Comparison of ENCODE assay signal across 23 cellular contexts in the genomic region with DNA sequence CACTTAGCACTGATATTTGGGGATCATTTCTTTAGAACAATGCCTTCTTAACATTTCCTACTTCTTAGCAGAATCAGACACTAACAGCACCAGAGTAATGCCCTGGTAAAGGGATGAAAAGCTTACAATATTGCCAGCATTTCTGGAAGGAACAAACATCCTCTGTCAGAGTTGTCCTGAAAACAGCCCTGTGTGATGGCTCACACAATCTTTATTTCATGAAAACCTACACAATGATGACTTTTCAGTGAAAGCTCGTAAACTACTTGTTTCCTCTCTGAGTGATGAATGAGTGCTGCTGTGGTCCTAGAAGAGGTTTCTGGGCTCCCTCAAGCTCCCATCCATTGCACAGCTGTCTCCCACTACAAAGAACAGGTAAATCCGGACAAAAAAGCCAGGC. TPM values are rescaled to one million over a fixed set of nuclear protein-coding genes. Genes with fewer than 3 reads are reported as not detected.
A peak's percentile ranks its signal among the peaks of the same experiment; 100 is the strongest.
DNase-seq lines count a peak whose midpoint lies in the region; ATAC-seq, FAIRE-seq and TF ChIP-seq lines count a peak whose summit lies in the region.
"Had no signal": no experiment of that assay in that cellular context is flagged by ENCODE, and none has a peak within 500 bp of the region (broad histone marks: within the 10 kb centered on the region; RNA-seq: fewer than 3 reads in every experiment).

No MANE protein-coding gene starts in this region.

- TF ChIP-seq EP300 in H1 (IDR thresholded peaks at IDR 0.05; ENCODE audit: borderline replicate concordance in 1 of 2, low read depth in 2 of 2, low read length in 2 of 2) (no peak), suprapubic skin (IDR thresholded peaks at IDR 0.05) (no peak)

- CTCF ChIA-PET in H1 (lab: Charles Lee; ENCODE audit: partially characterized antibody): interaction anchor here (0.7 kb wide), 1 partner anchor 14 kb away, joined by 3 read pairs; no protein-coding TSS in a partner anchor

- H3K4me1 Mint-ChIP-seq in nephron progenitor cell (peaks cover 55% of the 10 kb centered on the region), T-helper 17 cell (no peaks in the 10 kb centered on the region)
- H3K4me1 Mint-ChIP-seq: CD4-positive, alpha-beta memory T cell had no signal

- TF ChIP-seq CTCF in Loucy (conservative IDR thresholded peaks at IDR 0.05; ENCODE audit: low read length) (no peak), H1 (IDR thresholded peaks at IDR 0.05; ENCODE audit: control extremely low read depth in 1 of 3, insufficient read depth in 1 of 3, low read depth in 1 of 3, low read length in 3 of 3) (no peak), nephron progenitor cell (IDR thresholded peaks at IDR 0.05) (no peak), suprapubic skin (IDR thresholded peaks at IDR 0.05) (no peak)

- no peaks in the 10 kb centered on the region for H3F3A ChIP-seq in Loucy (ENCODE audit: low read depth)

- H4K8ac ChIP-seq in H1 (ENCODE audit: extremely low read depth, insufficient read depth, low read length): no peak overlapping the region

- ATAC-seq in GM18858 (IDR thresholded peaks at IDR 0.05; ENCODE audit: unreplicated experiment): no peak
- no peak for ATAC-seq in GM18505 (IDR thresholded peaks at IDR 0.05; ENCODE audit: unreplicated experiment)
- no peak for ATAC-seq in T-helper 17 cell
- ATAC-seq: Panc1 had no signal

- H3K27me3 ChIP-seq in Loucy (ENCODE audit: insufficient read depth, low read length, poor library complexity, severe bottlenecking): no peaks in the 10 kb centered on the region
- no peaks in the 10 kb centered on the region for H3K27me3 ChIP-seq in H1 (replicated peaks in 1 of 4; ENCODE audit: control insufficient read depth in 3 of 4, extremely low read depth in 1 of 4, insufficient read depth in 3 of 4, low read length in 3 of 4)
- no peaks in the 10 kb centered on the region for H3K27me3 ChIP-seq in suprapubic skin

- no peak for DNase-seq in H1 (ENCODE audit: low read depth in 1 of 2, low spot score in 2 of 2)
- no peak for DNase-seq in nephron progenitor cell
- no peak for DNase-seq in T-helper 17 cell
- no peak for DNase-seq in suprapubic skin (ENCODE audit: low spot score in 2 of 2)
- DNase-seq: Caco-2; CD4-positive, alpha-beta memory T cell; DMS79 treated with DMSO at 0.1 percent for 48 hours; GF-D8; GM23248; HCEC 1CT; KBM-7; MM.1S; NCI-H2029; NCI-H446 treated with DMSO at 0.1 percent for 48 hours; NCI-H526 treated with DMSO at 0.1 percent for 48 hours; SHP77 treated with DMSO at 0.1 percent for 48 hours had no signal

- no peak overlapping the region for H3K4me3 Mint-ChIP-seq in nephron progenitor cell
- no peak overlapping the region for H3K4me3 Mint-ChIP-seq in T-helper 17 cell
- H3K4me3 Mint-ChIP-seq: CD4-positive, alpha-beta memory T cell had no signal

- no peak overlapping the region for H4K91ac ChIP-seq in H1 (replicated peaks; ENCODE audit: insufficient read length, low read length)

- H4K5ac ChIP-seq in H1 (ENCODE audit: insufficient read length, low read depth, low read length): no peak overlapping the region

- no peak overlapping the region for H2BK20ac ChIP-seq in H1 (ENCODE audit: low read length)

- H3K4ac ChIP-seq in H1 (replicated peaks; ENCODE audit: insufficient read length, low read depth, low read length): no peak overlapping the region

- no peaks in the 10 kb centered on the region for H3K23me2 ChIP-seq in H1 (ENCODE audit: low read depth, low read length)

- H3K27me3 Mint-ChIP-seq in nephron progenitor cell (ENCODE audit: low read depth, poor library complexity): peaks cover 4% of the 10 kb centered on the region
- H3K27me3 Mint-ChIP-seq in T-helper 17 cell: peaks cover 6% of the 10 kb centered on the region
- H3K27me3 Mint-ChIP-seq: CD4-positive, alpha-beta memory T cell had no signal

- no peak overlapping the region for H3K18ac ChIP-seq in H1 (ENCODE audit: extremely low read depth, low read length)

- POLR2A ChIA-PET in H1 (lab: Charles Lee; ENCODE audit: partially characterized antibody): interaction anchor here (1.3 kb wide), 1 partner anchor 9 kb away, joined by 3 read pairs; no protein-coding TSS in a partner anchor

- no peaks in the 10 kb centered on the region for H3K9me2 ChIP-seq in Loucy (replicated peaks; ENCODE audit: low read depth, low read length)

- H3K9me3 ChIP-seq in Loucy (ENCODE audit: insufficient read depth, low read depth, low read length): no peaks in the 10 kb centered on the region
- no peaks in the 10 kb centered on the region for H3K9me3 ChIP-seq in H1 (ENCODE audit: insufficient read depth in 2 of 2, low read depth in 1 of 2, low read length in 1 of 2)
- no peaks in the 10 kb centered on the region for H3K9me3 ChIP-seq in T-helper 17 cell (ENCODE audit: control insufficient read depth, low read length, poor library complexity, severe bottlenecking)
- H3K9me3 ChIP-seq in suprapubic skin: no peaks in the 10 kb centered on the region
- H3K9me3 ChIP-seq: Caco-2 had no signal

- H3K4me1 ChIP-seq in Loucy (ENCODE audit: insufficient read depth, low read length, poor library complexity, severe bottlenecking) (peaks cover 42% of the 10 kb centered on the region), H1 (replicated peaks in 1 of 4; ENCODE audit: control insufficient read depth in 3 of 4, insufficient read depth in 4 of 4, low read length in 3 of 4) (peaks cover 0 to 10% (median 4%) of the 10 kb centered on the region in 4 experiments; a peak in 3 of 7 replicates), suprapubic skin (no peaks in the 10 kb centered on the region)
- H3K4me1 ChIP-seq: Caco-2 had no signal

- no peak overlapping the region for H2AK5ac ChIP-seq in H1 (ENCODE audit: low read depth, low read length)

- no peak for TF ChIP-seq POLR2A in H1 (IDR thresholded peaks at IDR 0.05; ENCODE audit: control extremely low read depth in 1 of 2, low read depth in 2 of 2, low read length in 2 of 2)
- TF ChIP-seq POLR2A in GM18505 (IDR thresholded peaks at IDR 0.05; ENCODE audit: borderline replicate concordance, extremely low read depth, insufficient read depth, insufficient read length): no peak
- no peak for TF ChIP-seq POLR2A in suprapubic skin (IDR thresholded peaks at IDR 0.05)

- no peak overlapping the region for H3K27ac ChIP-seq in H1 (ENCODE audit: low read depth, low read length)
- H3K27ac ChIP-seq in suprapubic skin: no peak overlapping the region
- H3K27ac ChIP-seq: GM23248, SK-N-MC had no signal

- H3K79me1 ChIP-seq in H1 (ENCODE audit: low read depth, low read length): no peaks in the 10 kb centered on the region

- H3K36me3 ChIP-seq in Loucy (ENCODE audit: insufficient read depth, low read length) (no peaks in the 10 kb centered on the region), H1 (ENCODE audit: control insufficient read depth in 2 of 4, insufficient read depth in 4 of 4, low read length in 3 of 4) (0 out of 8 replicates have a peak, but pooled peaks cover 0 to 3% (median 0%) of the 10 kb centered on the region in 4 experiments), suprapubic skin (no peaks in the 10 kb centered on the region)

- H3K4me3 ChIP-seq in Loucy (ENCODE audit: low read length, poor library complexity, severe bottlenecking) (no peak overlapping the region), H1 (ENCODE audit: extremely low read depth in 1 of 4, insufficient read depth in 2 of 4, low read depth in 3 of 4, low read length in 4 of 4) (no peak overlapping the region), suprapubic skin (no peak overlapping the region)
- H3K4me3 ChIP-seq: GM23248, SK-N-MC had no signal

- H4K20me1 ChIP-seq in Loucy (ENCODE audit: insufficient read depth, low read length, poor library complexity, severe bottlenecking) (no peaks in the 10 kb centered on the region), H1 (replicated peaks in 1 of 2; ENCODE audit: control insufficient read depth in 1 of 2, insufficient read depth in 2 of 2, low read length in 2 of 2) (peaks cover 9 to 14% of the 10 kb centered on the region in 2 experiments)

- H3K4me2 ChIP-seq in Loucy (ENCODE audit: low read depth, low read length, poor library complexity, severe bottlenecking): peak overlapping the region; percentile 1
- no peak overlapping the region for H3K4me2 ChIP-seq in H1 (ENCODE audit: insufficient read depth in 1 of 2, low read depth in 2 of 2, low read length in 2 of 2)

- no peaks in the 10 kb centered on the region for H3K9me3 Mint-ChIP-seq in nephron progenitor cell
- H3K9me3 Mint-ChIP-seq: CD4-positive, alpha-beta memory T cell had no signal

- H2BK120ac ChIP-seq in H1 (replicated peaks; ENCODE audit: low read depth, low read length): no peak overlapping the region

- no peak overlapping the region for H2BK15ac ChIP-seq in H1 (ENCODE audit: low read length)

- no peak overlapping the region for H2BK12ac ChIP-seq in H1 (ENCODE audit: low read depth, low read length)

- H3K14ac ChIP-seq in H1 (ENCODE audit: insufficient read length): no peak overlapping the region

- no peak overlapping the region for H3K23ac ChIP-seq in H1 (ENCODE audit: insufficient read length)

- no peaks in the 10 kb centered on the region for H3K79me2 ChIP-seq in Loucy (ENCODE audit: insufficient read depth, low read length)
- peaks cover 6 to 100% of the 10 kb centered on the region in 2 experiments; a peak in 3 of 4 replicates for H3K79me2 ChIP-seq in H1 (ENCODE audit: control insufficient read depth in 1 of 2, insufficient read depth in 2 of 2, low read length in 2 of 2)

- H2AFZ ChIP-seq in Loucy (ENCODE audit: low read length) (no peak overlapping the region), H1 (ENCODE audit: low read length) (no peak overlapping the region)
- H2AFZ ChIP-seq: GM23248 had no signal

- H2BK5ac ChIP-seq in H1 (ENCODE audit: low read depth, low read length): no peak overlapping the region

- H3K9ac ChIP-seq in Loucy (ENCODE audit: low read depth, low read length, poor library complexity, severe bottlenecking): no peak overlapping the region
- H3K9ac ChIP-seq in H1 (replicated peaks in 1 of 4; ENCODE audit: extremely low read depth in 1 of 4, low read depth in 3 of 4, low read length in 3 of 4): no peak overlapping the region
- H3K9ac ChIP-seq: GM23248 had no signal

- H3K36me3 Mint-ChIP-seq in nephron progenitor cell (ENCODE audit: low read depth) (no peaks in the 10 kb centered on the region), T-helper 17 cell (ENCODE audit: low read depth) (no peaks in the 10 kb centered on the region)
- H3K36me3 Mint-ChIP-seq: CD4-positive, alpha-beta memory T cell had no signal

- no peak for TF ChIP-seq RAD21 in H1 (IDR thresholded peaks at IDR 0.05 in 1 of 2, conservative IDR thresholded peaks at IDR 0.05 in 1 of 2; ENCODE audit: low read depth in 2 of 2, low read length in 2 of 2)

- peak overlapping the region; percentile 13 for H3K27ac Mint-ChIP-seq in nephron progenitor cell
- no peak overlapping the region for H3K27ac Mint-ChIP-seq in T-helper 17 cell
- H3K27ac Mint-ChIP-seq: CD4-positive, alpha-beta memory T cell had no signal

- peak; percentile 55 for FAIRE-seq in H1 (lab: Jason Lieb, UNC)
- FAIRE-seq: GM12891, GM19239 had no signal

- WGBS in H1 (ENCODE audit: extremely low coverage in 1 of 2, insufficient coverage in 1 of 2, insufficient read length in 1 of 2, insufficient replicate concordance in 2 of 2, low coverage in 1 of 2, low lambda C conversion rate in 2 of 2, missing lambda C conversion rate in 1 of 2), 2 experiments: 83% methylated on average over 2 of the region's 2 CpGs; no CpG with 5 or more reads in 1 of the 2 experiments
- 69% methylated on average over 2 of the region's 2 CpGs for WGBS in suprapubic skin

- no peak overlapping the region for H3K56ac ChIP-seq in H1 (replicated peaks; ENCODE audit: insufficient read length, low read depth, low read length)

RNA-seq across cellular contexts. Expression of a gene that starts 52.8 kb away (rescaled TPM):
- total RNA-seq in H1 (2021; fragmentation: NEBNext Ultra II Directional; extraction: Animal tissue kit (Norgen Biotek cat#: 25700)): 225 and 230 TPM in 2 replicates
- polyA plus RNA-seq in H1 (2011; rRNA removed): 46.8 and 52.0 TPM in 2 replicates
- 48.3 TPM for polyA plus RNA-seq in H1 (2011; cell fraction: cytosol; rRNA removed)
- polyA plus RNA-seq in H1 (2011; cell fraction: nucleus; rRNA removed): 47.3 TPM
- 125 to 163 TPM (median 149 TPM) in 4 replicates for polyA plus RNA-seq in H1 (2012, experiment 1 of 2)
- 62.4 TPM for polyA plus RNA-seq in H1 (2012, experiment 2 of 2)
- 226 TPM for polyA plus RNA-seq in H1 (2013, experiment 1 of 2)
- polyA plus RNA-seq in H1 (2013, experiment 2 of 2): 230 TPM
- 72.3 and 79.2 TPM in 2 replicates for polyA minus RNA-seq in H1 (2011; rRNA and poly(A)+ RNA removed)
- 82.6 TPM for polyA minus RNA-seq in H1 (2011; cell fraction: cytosol; rRNA and poly(A)+ RNA removed)
- polyA minus RNA-seq in H1 (2011; cell fraction: nucleus; rRNA and poly(A)+ RNA removed): 53.9 TPM
- total RNA-seq in T-helper 17 cell (not detected), suprapubic skin (1 to 10 TPM; 2.3 to 4.1 (median 3.1) TPM)
- total RNA-seq: CD4-positive, alpha-beta memory T cell had no signal
- polyA plus RNA-seq: CD4-positive, alpha-beta memory T cell had no signal

Comparison
In these comparisons a context has a peak if more than half of its experiments do, and no peak if none do; other contexts are left out.
1. RNA of a gene that starts 52.8 kb away (total RNA-seq): 225 to 230 TPM in H1; 2.3 to 4.1 TPM in suprapubic skin and not detected in T-helper 17 cell; every median in the first group is over 10 times any median in the second.